Comparison of ENCODE assay signal across 17 cellular contexts in the genomic region with DNA sequence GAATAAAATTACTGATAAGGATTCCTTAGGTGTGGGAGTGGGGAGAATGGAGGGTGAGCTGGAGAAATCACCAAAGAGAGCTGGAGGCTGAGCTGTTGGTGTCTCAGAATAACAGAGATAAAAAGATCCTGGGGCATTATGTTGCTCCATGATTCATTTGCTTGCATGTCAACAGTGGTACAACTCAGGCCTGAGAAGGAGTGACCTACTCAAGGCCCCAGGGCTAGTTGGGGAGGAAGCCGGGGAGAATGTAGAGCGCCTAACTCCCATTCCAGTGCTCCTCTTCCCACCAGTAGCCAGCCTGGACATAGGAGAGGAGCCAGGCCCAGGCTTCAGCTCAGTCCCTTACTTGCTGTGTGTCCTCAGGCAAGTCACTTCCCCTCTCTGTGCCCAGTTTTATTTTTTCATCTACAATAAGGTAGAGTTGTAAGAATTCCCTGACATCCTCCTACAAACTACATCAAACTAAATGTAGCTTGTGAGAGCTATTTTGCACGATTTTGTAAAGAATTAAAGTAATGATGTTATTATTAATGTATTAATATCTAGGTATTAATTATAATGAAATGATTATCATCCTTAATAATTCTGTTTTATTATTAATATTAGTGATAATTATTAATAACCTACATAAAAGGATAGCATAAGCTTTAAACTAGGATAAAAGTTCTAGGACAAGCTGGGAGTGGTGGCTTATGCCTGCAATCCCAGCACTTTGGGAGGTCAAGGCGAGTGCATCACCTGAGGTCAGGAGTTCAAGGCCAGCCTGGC.
DNase-seq lines count a peak whose midpoint lies in the region; ATAC-seq and TF ChIP-seq lines count a peak whose summit lies in the region.
"Had no signal": no experiment of that assay in that cellular context is flagged by ENCODE, and none has a peak within 500 bp of the region (broad histone marks: within the 10 kb centered on the region; RNA-seq: fewer than 3 reads in every experiment).

No MANE protein-coding gene starts in this region.

- H3K36me3 ChIP-seq in RWPE2 (ENCODE audit: low read depth), result no peaks in the 10 kb centered on the region

- H3K27ac Mint-ChIP-seq in activated CD4-positive, alpha-beta T cell treated with anti-CD3 and anti-CD28 coated beads, Interleukin-2, amount 10 ng/mL, durations not matched to agents 7 days and 5 days, result no peak overlapping the region
- no peak overlapping the region for H3K27ac Mint-ChIP-seq in T-helper 2 cell treated with Interferon-gamma antibody and Interleukin-4, amounts not matched to agents 5 μg/mL and 100 μg/mL, for 36 hours
- H3K27ac Mint-ChIP-seq: B cell; CD4-positive, alpha-beta memory T cell had no signal

- no peak overlapping the region for H3K27ac ChIP-seq in RWPE2 (ENCODE audit: poor library complexity, severe bottlenecking)
- no peak overlapping the region for H3K27ac ChIP-seq in coronary artery
- H3K27ac ChIP-seq: HL-60 had no signal

- H3K4me1 ChIP-seq in RWPE2 (ENCODE audit: insufficient read depth, poor library complexity, severe bottlenecking), result peaks cover 3% of the 10 kb centered on the region

- TF ChIP-seq CTCF in RWPE2 (IDR thresholded peaks at IDR 0.05; ENCODE audit: poor library complexity, severe bottlenecking) (no peak), coronary artery (IDR thresholded peaks at IDR 0.05) (no peak)

- peak; percentile 24; the same call in 1 of the 3 replicates for ATAC-seq in RWPE2 (ENCODE audit: low read depth)
- ATAC-seq in GM21529 (IDR thresholded peaks at IDR 0.05; ENCODE audit: unreplicated experiment), result no peak
- ATAC-seq: HCT116 had no signal

- DNase-seq in EH (ENCODE audit: low read depth), result peak; percentile 70
- peak; percentile 82 for DNase-seq in NCI-H226
- no peak for DNase-seq in RWPE2 (ENCODE audit: low spot score)
- peak; percentile 45 for DNase-seq in coronary artery (ENCODE audit: low spot score)
- no peak for DNase-seq in activated CD4-positive, alpha-beta T cell treated with anti-CD3 and anti-CD28 coated beads for 4 hours
- no peak for DNase-seq in activated CD4-positive, alpha-beta T cell treated with anti-CD3 and anti-CD28 coated beads, Interleukin-2, amount 10 ng/mL, durations not matched to agents 7 days and 5 days
- DNase-seq in T-helper 2 cell treated with Interferon-gamma antibody and Interleukin-4, amounts not matched to agents 5 μg/mL and 100 μg/mL, for 36 hours (ENCODE audit: low spot score), result no peak
- DNase-seq: ACHN; C1 segment of cervical spinal cord; CD4-positive, alpha-beta memory T cell; DMS153; DMS79 treated with DMSO at 0.1 percent for 48 hours; GF-D8 had no signal

- POLR2A ChIA-PET in activated CD4-positive, alpha-beta T cell treated with anti-CD3 and anti-CD28 coated beads, Interleukin-2, amount 10 ng/mL, durations not matched to agents 7 days and 5 days (lab: Charles Lee), result no interaction called here

- CTCF ChIA-PET in activated CD4-positive, alpha-beta T cell treated with anti-CD3 and anti-CD28 coated beads, Interleukin-2, amount 10 ng/mL, durations not matched to agents 7 days and 5 days (lab: Charles Lee), result interaction anchor here (0.6 to 1.0 kb wide), 2 partner anchors 142 to 1324 kb away, joined by 3 read pairs; no protein-coding TSS in a partner anchor

- H3K4me3 Mint-ChIP-seq in activated CD4-positive, alpha-beta T cell treated with anti-CD3 and anti-CD28 coated beads, Interleukin-2, amount 10 ng/mL, durations not matched to agents 7 days and 5 days, result no peak overlapping the region
- H3K4me3 Mint-ChIP-seq in T-helper 2 cell treated with Interferon-gamma antibody and Interleukin-4, amounts not matched to agents 5 μg/mL and 100 μg/mL, for 36 hours, result no peak overlapping the region
- H3K4me3 Mint-ChIP-seq: B cell; CD4-positive, alpha-beta memory T cell had no signal

- H3K9me3 Mint-ChIP-seq in activated CD4-positive, alpha-beta T cell treated with anti-CD3 and anti-CD28 coated beads, Interleukin-2, amount 10 ng/mL, durations not matched to agents 7 days and 5 days, result no peaks in the 10 kb centered on the region
- no peaks in the 10 kb centered on the region for H3K9me3 Mint-ChIP-seq in T-helper 2 cell treated with Interferon-gamma antibody and Interleukin-4, amounts not matched to agents 5 μg/mL and 100 μg/mL, for 36 hours

- H3K27me3 ChIP-seq in RWPE2 (ENCODE audit: insufficient read depth, poor library complexity, severe bottlenecking), result no peaks in the 10 kb centered on the region

- no peaks in the 10 kb centered on the region for H3K9me3 ChIP-seq in RWPE2 (ENCODE audit: severe bottlenecking)

- H3K4me3 ChIP-seq in RWPE2 (ENCODE audit: severe bottlenecking) (no peak overlapping the region), coronary artery (no peak overlapping the region)

- H3K36me3 Mint-ChIP-seq in activated CD4-positive, alpha-beta T cell treated with anti-CD3 and anti-CD28 coated beads, Interleukin-2, amount 10 ng/mL, durations not matched to agents 7 days and 5 days (ENCODE audit: low read depth), result no peaks in the 10 kb centered on the region
- no peaks in the 10 kb centered on the region for H3K36me3 Mint-ChIP-seq in T-helper 2 cell treated with Interferon-gamma antibody and Interleukin-4, amounts not matched to agents 5 μg/mL and 100 μg/mL, for 36 hours (ENCODE audit: low read depth)
- H3K36me3 Mint-ChIP-seq: CD4-positive, alpha-beta memory T cell had no signal

- H3K27me3 Mint-ChIP-seq in activated CD4-positive, alpha-beta T cell treated with anti-CD3 and anti-CD28 coated beads, Interleukin-2, amount 10 ng/mL, durations not matched to agents 7 days and 5 days, result no peaks in the 10 kb centered on the region
- no peaks in the 10 kb centered on the region for H3K27me3 Mint-ChIP-seq in T-helper 2 cell treated with Interferon-gamma antibody and Interleukin-4, amounts not matched to agents 5 μg/mL and 100 μg/mL, for 36 hours (ENCODE audit: low read depth)

- H3K4me1 Mint-ChIP-seq in activated CD4-positive, alpha-beta T cell treated with anti-CD3 and anti-CD28 coated beads, Interleukin-2, amount 10 ng/mL, durations not matched to agents 7 days and 5 days, result no peaks in the 10 kb centered on the region
- no peaks in the 10 kb centered on the region for H3K4me1 Mint-ChIP-seq in T-helper 2 cell treated with Interferon-gamma antibody and Interleukin-4, amounts not matched to agents 5 μg/mL and 100 μg/mL, for 36 hours (ENCODE audit: low read depth)
- H3K4me1 Mint-ChIP-seq: B cell; CD4-positive, alpha-beta memory T cell had no signal

Comparison
In these comparisons a context has a peak if more than half of its experiments do, and no peak if none do; other contexts are left out.
1. DNase-seq: peak in EH (single experiment), NCI-H226 (single experiment) and coronary artery (single experiment); none in RWPE2 (single experiment), activated CD4-positive, alpha-beta T cell treated with anti-CD3 and anti-CD28 coated beads for 4 hours (0 of 2), activated CD4-positive, alpha-beta T cell treated with anti-CD3 and anti-CD28 coated beads, Interleukin-2, amount 10 ng/mL, durations not matched to agents 7 days and 5 days (single experiment) and T-helper 2 cell treated with Interferon-gamma antibody and Interleukin-4, amounts not matched to agents 5 μg/mL and 100 μg/mL, for 36 hours (single experiment).